In the genomic region with DNA sequence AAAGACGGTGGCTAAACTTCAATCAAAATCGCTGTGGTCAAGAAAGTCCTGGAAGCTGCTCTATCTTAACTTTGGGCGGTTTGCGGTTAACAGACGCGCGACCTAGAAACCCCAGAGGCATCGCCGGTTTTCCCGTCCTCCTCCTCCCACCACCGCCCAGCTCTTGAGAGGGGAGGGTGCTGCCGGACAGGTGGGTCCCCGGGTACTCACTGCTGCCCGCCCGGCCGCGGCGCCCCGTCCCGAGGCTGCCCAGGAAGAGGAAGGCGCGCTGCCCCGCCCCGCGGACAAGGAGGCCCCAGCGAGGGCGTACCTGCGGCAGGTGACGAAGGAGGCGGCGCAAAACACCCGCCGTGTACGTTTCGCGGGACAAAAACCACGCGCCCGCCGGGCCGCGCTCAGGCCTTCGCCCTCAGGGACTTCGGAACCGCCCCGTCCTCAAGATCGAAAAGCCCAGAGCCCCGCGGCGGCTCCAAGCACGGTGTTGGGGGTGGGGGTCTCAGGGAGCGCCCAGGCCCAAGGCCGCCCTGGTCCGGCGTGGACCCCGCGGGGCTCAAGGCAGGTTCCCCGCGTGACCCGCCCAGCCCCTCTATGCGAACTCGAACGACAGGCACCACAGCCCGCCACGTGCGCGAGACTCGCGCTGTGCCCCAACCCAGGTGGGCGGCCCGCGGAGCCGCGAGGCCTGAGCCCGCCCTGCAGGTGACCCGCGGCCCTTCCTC, we compare ENCODE assay signal across 8 cellular contexts. TPM values are rescaled to one million over a fixed set of nuclear protein-coding genes. Genes with fewer than 3 reads are reported as not detected.
A peak's percentile ranks its signal among the peaks of the same experiment; 100 is the strongest.
DNase-seq lines count a peak whose midpoint lies in the region; ATAC-seq, FAIRE-seq and TF ChIP-seq lines count a peak whose summit lies in the region.

A gene with protein sequence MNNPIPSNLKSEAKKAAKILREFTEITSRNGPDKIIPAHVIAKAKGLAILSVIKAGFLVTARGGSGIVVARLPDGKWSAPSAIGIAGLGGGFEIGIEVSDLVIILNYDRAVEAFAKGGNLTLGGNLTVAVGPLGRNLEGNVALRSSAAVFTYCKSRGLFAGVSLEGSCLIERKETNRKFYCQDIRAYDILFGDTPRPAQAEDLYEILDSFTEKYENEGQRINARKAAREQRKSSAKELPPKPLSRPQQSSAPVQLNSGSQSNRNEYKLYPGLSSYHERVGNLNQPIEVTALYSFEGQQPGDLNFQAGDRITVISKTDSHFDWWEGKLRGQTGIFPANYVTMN (minus strand): TSS at position 259 of the 719 bp plus-strand sequence. CDS start 48 bp downstream, at position 211.

- intact Hi-C loops in activated CD4-positive, alpha-beta T cell treated with anti-CD3 and anti-CD28 coated beads for 36 hours (cut with DNase I, micrococcal nuclease) = loop anchor here (1.0 to 10.0 kb wide), 4 partner anchors 175 to 413 kb away; a partner anchor contains a TSS
- intact Hi-C loops in dendritic cell treated with granulocyte-macrophage colony-stimulating factor and Interleukin-4, amounts not matched to agents 40 ng/mL and 50 ng/mL, for 4 days (cut with micrococcal nuclease) = no loop called here
- intact Hi-C loops in lower leg skin (cut with DNase I; ENCODE audit: low total_unique reads) = no loop called here

- DNase-seq in AG10803 (ENCODE audit: low read depth) (no peak), HTR-8/SVneo (ENCODE audit: insufficient read length, low spot score) (peak; percentile 15), lower leg skin (ENCODE audit: low spot score in 2 of 2) (peak; percentile 50 to 90), NOMO-1 treated with DMSO at 0.1 percent for 48 hours (lab: John Stamatoyannopoulos, UW; ENCODE audit: unreplicated experiment) (no peak)
- peak; percentile 67 for DNase-seq in activated CD4-positive, alpha-beta T cell treated with anti-CD3 and anti-CD28 coated beads for 36 hours
- DNase-seq in stimulated activated CD8-positive, alpha-beta memory T cell treated with anti-CD3 and anti-CD28 coated beads, Interleukin-12 subunit alpha, Interleukin-12 subunit beta, amount 100 ng/mL, for 4 hours (ENCODE audit: low read depth) = peak; percentile 37

- H3K27me3 Mint-ChIP-seq in activated CD4-positive, alpha-beta T cell treated with anti-CD3 and anti-CD28 coated beads for 36 hours = no peaks in the 10 kb centered on the region
- H3K27me3 Mint-ChIP-seq in dendritic cell treated with granulocyte-macrophage colony-stimulating factor and Interleukin-4, amounts not matched to agents 40 ng/mL and 50 ng/mL, for 4 days = peaks cover 5% of the 10 kb centered on the region

- no peak for FAIRE-seq in HTR-8/SVneo (lab: Jason Lieb, UNC)

- H3K27ac Mint-ChIP-seq in activated CD4-positive, alpha-beta T cell treated with anti-CD3 and anti-CD28 coated beads for 36 hours = peak within 1 kb of the TSS; percentile 87
- H3K27ac Mint-ChIP-seq in dendritic cell treated with granulocyte-macrophage colony-stimulating factor and Interleukin-4, amounts not matched to agents 40 ng/mL and 50 ng/mL, for 4 days = peak within 1 kb of the TSS; percentile 93

- POLR2A ChIA-PET in activated CD4-positive, alpha-beta T cell treated with anti-CD3 and anti-CD28 coated beads for 36 hours (lab: Charles Lee) = no interaction called here

- peaks cover 39% of the 10 kb centered on the region for H3K4me1 Mint-ChIP-seq in activated CD4-positive, alpha-beta T cell treated with anti-CD3 and anti-CD28 coated beads for 36 hours
- peaks cover 31% of the 10 kb centered on the region for H3K4me1 Mint-ChIP-seq in dendritic cell treated with granulocyte-macrophage colony-stimulating factor and Interleukin-4, amounts not matched to agents 40 ng/mL and 50 ng/mL, for 4 days (ENCODE audit: low read depth)

- TF ChIP-seq CTCF in AG10803 (conservative IDR thresholded peaks at IDR 0.05; ENCODE audit: low read length) = no peak
- TF ChIP-seq CTCF in lower leg skin (IDR thresholded peaks at IDR 0.05) = no peak

- H3K4me3 ChIP-seq in AG10803 (ENCODE audit: low read length) = peak within 1 kb of the TSS; percentile 90
- H3K4me3 ChIP-seq in lower leg skin (ENCODE audit: low read depth, poor library complexity, severe bottlenecking) = peak within 1 kb of the TSS; percentile 71

- H3K4me3 Mint-ChIP-seq in activated CD4-positive, alpha-beta T cell treated with anti-CD3 and anti-CD28 coated beads for 36 hours = peak within 1 kb of the TSS; percentile 92
- peak within 1 kb of the TSS; percentile 91 for H3K4me3 Mint-ChIP-seq in dendritic cell treated with granulocyte-macrophage colony-stimulating factor and Interleukin-4, amounts not matched to agents 40 ng/mL and 50 ng/mL, for 4 days

- H3K36me3 Mint-ChIP-seq in activated CD4-positive, alpha-beta T cell treated with anti-CD3 and anti-CD28 coated beads for 36 hours (ENCODE audit: low read depth) = peaks cover 28% of the 10 kb centered on the region
- H3K36me3 Mint-ChIP-seq in dendritic cell treated with granulocyte-macrophage colony-stimulating factor and Interleukin-4, amounts not matched to agents 40 ng/mL and 50 ng/mL, for 4 days (ENCODE audit: low read depth) = peaks cover 20% of the 10 kb centered on the region

- WGBS in lower leg skin, 2 donors = 2 to 3% methylated on average over 42 to 65 of the region's 77 CpGs

- CTCF ChIA-PET in activated CD4-positive, alpha-beta T cell treated with anti-CD3 and anti-CD28 coated beads for 36 hours (lab: Charles Lee) = interaction anchor here (1.1 kb wide), 1 partner anchor 17 kb away, joined by 3 read pairs; no protein-coding TSS in a partner anchor

- ATAC-seq in GM19455 (IDR thresholded peaks at IDR 0.05; ENCODE audit: unreplicated experiment) = peak; percentile 41
- ATAC-seq in activated CD4-positive, alpha-beta T cell treated with anti-CD3 and anti-CD28 coated beads for 36 hours = peak; percentile 25

- no peak for TF ChIP-seq POLR2A in lower leg skin (IDR thresholded peaks at IDR 0.05)

- H3K9me3 Mint-ChIP-seq in activated CD4-positive, alpha-beta T cell treated with anti-CD3 and anti-CD28 coated beads for 36 hours (ENCODE audit: low read depth) = no peaks in the 10 kb centered on the region
- H3K9me3 Mint-ChIP-seq in dendritic cell treated with granulocyte-macrophage colony-stimulating factor and Interleukin-4, amounts not matched to agents 40 ng/mL and 50 ng/mL, for 4 days = peaks cover 5% of the 10 kb centered on the region

RNA-seq across cellular contexts. Expression of the gene that starts here (rescaled TPM):
- 10 to 100 TPM; 17.7 to 18.1 TPM for total RNA-seq in activated CD4-positive, alpha-beta T cell treated with anti-CD3 and anti-CD28 coated beads for 36 hours
- total RNA-seq in lower leg skin = 100 to 1,000 TPM; 106 to 159 (median 124) TPM

Comparison
In these comparisons a context has a peak if more than half of its experiments do, and no peak if none do; other contexts are left out.
1. RNA of the gene that starts here (total RNA-seq): 106 to 159 TPM in lower leg skin; 17.7 to 18.1 TPM in activated CD4-positive, alpha-beta T cell treated with anti-CD3 and anti-CD28 coated beads for 36 hours; every median in the first group is over 4 times any median in the second.
2. DNase-seq: peak in HTR-8/SVneo (single experiment), activated CD4-positive, alpha-beta T cell treated with anti-CD3 and anti-CD28 coated beads for 36 hours (single experiment), lower leg skin (2 of 2) and stimulated activated CD8-positive, alpha-beta memory T cell treated with anti-CD3 and anti-CD28 coated beads, Interleukin-12 subunit alpha, Interleukin-12 subunit beta, amount 100 ng/mL, for 4 hours (single experiment); none in AG10803 (single experiment) and NOMO-1 treated with DMSO at 0.1 percent for 48 hours (single experiment).
3. intact Hi-C loops: an anchor here in activated CD4-positive, alpha-beta T cell treated with anti-CD3 and anti-CD28 coated beads for 36 hours (1.0 to 10.0 kb wide); none called in dendritic cell treated with granulocyte-macrophage colony-stimulating factor and Interleukin-4, amounts not matched to agents 40 ng/mL and 50 ng/mL, for 4 days and lower leg skin.